ENCODE assay signal across 11 cellular contexts in the genomic region with DNA sequence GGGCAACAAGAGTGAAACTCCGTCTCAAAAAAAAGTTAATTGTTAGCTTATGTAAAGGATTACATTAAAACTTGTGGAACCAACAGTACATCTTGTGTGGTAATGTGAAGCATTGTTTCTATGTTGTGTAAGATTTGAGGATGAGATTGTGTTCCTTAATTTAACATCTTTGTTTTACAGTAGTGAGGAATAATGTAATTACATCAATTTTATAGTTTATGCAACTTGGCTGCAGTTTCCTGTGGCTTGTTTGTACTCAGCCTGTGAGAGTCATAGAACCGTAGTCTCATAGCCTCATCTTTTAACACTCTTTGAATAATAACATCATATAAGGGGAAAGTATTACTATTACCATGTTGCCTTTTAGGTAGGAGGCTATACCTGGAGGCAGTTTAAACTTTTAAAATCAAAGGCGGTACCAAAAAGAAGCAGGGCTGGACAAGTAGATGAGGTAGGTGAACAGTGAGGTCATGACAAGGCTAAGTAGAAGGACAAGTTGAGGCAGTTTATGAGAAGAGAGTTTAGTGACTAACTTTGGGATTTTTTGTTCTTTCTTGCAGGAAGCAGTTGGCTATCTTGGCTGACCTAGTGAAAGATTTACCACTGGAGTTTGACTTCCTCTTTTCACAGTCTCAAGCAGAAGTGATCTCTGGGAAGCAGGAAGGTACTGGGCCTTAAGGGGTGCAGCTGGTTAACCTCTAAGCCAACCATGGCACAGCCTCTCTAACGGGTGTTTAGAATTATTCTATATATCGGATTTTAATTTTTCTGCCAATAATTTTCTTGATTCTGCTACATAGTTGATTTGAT. TPM values are rescaled to one million over a fixed set of nuclear protein-coding genes. Genes with fewer than 3 reads are reported as not detected.
DNase-seq lines count a peak whose midpoint lies in the region; ATAC-seq and TF ChIP-seq lines count a peak whose summit lies in the region.
"Had no signal": no experiment of that assay in that cellular context is flagged by ENCODE, and none has a peak within 500 bp of the region (broad histone marks: within the 10 kb centered on the region; RNA-seq: fewer than 3 reads in every experiment).

No MANE protein-coding gene starts in this region.

- no peak overlapping the region for H3K27ac Mint-ChIP-seq in activated CD4-positive, alpha-beta memory T cell treated with anti-CD3 and anti-CD28 coated beads for 36 hours
- no peak overlapping the region for H3K27ac Mint-ChIP-seq in activated naive CD4-positive, alpha-beta T cell treated with anti-CD3 and anti-CD28 coated beads, Interleukin-2, amount 50 U/mL, for 72 hours
- no peak overlapping the region for H3K27ac Mint-ChIP-seq in activated T-cell treated with anti-CD3 and anti-CD28 coated beads, Interleukin-2, amount 50 U/mL, for 24 hours

- no peak overlapping the region for H3K4me3 ChIP-seq in GM12865 (ENCODE audit: low read depth, low read length)
- H3K4me3 ChIP-seq: dorsolateral prefrontal cortex, SJSA1 had no signal

- peak; percentile 45 for DNase-seq in GM12865 (ENCODE audit: low read depth)
- peak; percentile 98 for DNase-seq in MV-4-11 (lab: John Stamatoyannopoulos, UW)
- peak; percentile 22 for DNase-seq in glomerular visceral epithelial cell (ENCODE audit: extremely low spot score)
- DNase-seq in activated CD4-positive, alpha-beta memory T cell treated with anti-CD3 and anti-CD28 coated beads for 36 hours, result no peak
- no peak for DNase-seq in activated naive CD4-positive, alpha-beta T cell treated with anti-CD3 and anti-CD28 coated beads, Interleukin-2, amount 50 U/mL, for 72 hours (ENCODE audit: low spot score in 2 of 2)
- no peak for DNase-seq in activated T-cell treated with anti-CD3 and anti-CD28 coated beads for 4 hours
- DNase-seq in activated T-cell treated with anti-CD3 and anti-CD28 coated beads, Interleukin-2, amount 50 U/mL, for 24 hours, result no peak
- DNase-seq: dorsolateral prefrontal cortex, posterior cingulate gyrus had no signal

- intact Hi-C loops in activated CD4-positive, alpha-beta memory T cell treated with anti-CD3 and anti-CD28 coated beads for 36 hours (cut with micrococcal nuclease), result no loop called here

- no peak for TF ChIP-seq CTCF in GM12865 (IDR thresholded peaks at IDR 0.05; ENCODE audit: insufficient read depth, low read depth, low read length, missing control alignments)

- CTCF ChIA-PET in activated CD4-positive, alpha-beta memory T cell treated with anti-CD3 and anti-CD28 coated beads for 36 hours (lab: Charles Lee), result no interaction called here

- H3K4me3 Mint-ChIP-seq in activated CD4-positive, alpha-beta memory T cell treated with anti-CD3 and anti-CD28 coated beads for 36 hours, result no peak overlapping the region
- no peak overlapping the region for H3K4me3 Mint-ChIP-seq in activated T-cell treated with anti-CD3 and anti-CD28 coated beads, Interleukin-2, amount 50 U/mL, for 24 hours

- H3K9me3 Mint-ChIP-seq in activated CD4-positive, alpha-beta memory T cell treated with anti-CD3 and anti-CD28 coated beads for 36 hours, result no peaks in the 10 kb centered on the region
- no peaks in the 10 kb centered on the region for H3K9me3 Mint-ChIP-seq in activated naive CD4-positive, alpha-beta T cell treated with anti-CD3 and anti-CD28 coated beads, Interleukin-2, amount 50 U/mL, for 72 hours
- H3K9me3 Mint-ChIP-seq in activated T-cell treated with anti-CD3 and anti-CD28 coated beads, Interleukin-2, amount 50 U/mL, for 24 hours, result no peaks in the 10 kb centered on the region

- H3K36me3 Mint-ChIP-seq in activated CD4-positive, alpha-beta memory T cell treated with anti-CD3 and anti-CD28 coated beads for 36 hours, result peaks cover 7% of the 10 kb centered on the region
- H3K36me3 Mint-ChIP-seq in activated naive CD4-positive, alpha-beta T cell treated with anti-CD3 and anti-CD28 coated beads, Interleukin-2, amount 50 U/mL, for 72 hours, result no peaks in the 10 kb centered on the region
- H3K36me3 Mint-ChIP-seq in activated T-cell treated with anti-CD3 and anti-CD28 coated beads, Interleukin-2, amount 50 U/mL, for 24 hours (ENCODE audit: low read depth), result peaks cover 57% of the 10 kb centered on the region

- ATAC-seq in GM21825 (IDR thresholded peaks at IDR 0.05; ENCODE audit: unreplicated experiment), result peak; percentile 94
- ATAC-seq in activated naive CD4-positive, alpha-beta T cell treated with anti-CD3 and anti-CD28 coated beads, Interleukin-2, amount 50 U/mL, for 72 hours, result no peak

- POLR2A ChIA-PET in activated CD4-positive, alpha-beta memory T cell treated with anti-CD3 and anti-CD28 coated beads for 36 hours (lab: Charles Lee), result no interaction called here

- H3K4me1 Mint-ChIP-seq in activated CD4-positive, alpha-beta memory T cell treated with anti-CD3 and anti-CD28 coated beads for 36 hours (ENCODE audit: low read depth), result no peaks in the 10 kb centered on the region
- peaks cover 6% of the 10 kb centered on the region for H3K4me1 Mint-ChIP-seq in activated T-cell treated with anti-CD3 and anti-CD28 coated beads, Interleukin-2, amount 50 U/mL, for 24 hours (ENCODE audit: low read depth)

- H3K27me3 Mint-ChIP-seq in activated CD4-positive, alpha-beta memory T cell treated with anti-CD3 and anti-CD28 coated beads for 36 hours, result no peaks in the 10 kb centered on the region
- H3K27me3 Mint-ChIP-seq in activated T-cell treated with anti-CD3 and anti-CD28 coated beads, Interleukin-2, amount 50 U/mL, for 24 hours, result no peaks in the 10 kb centered on the region

RNA-seq across cellular contexts. Expression of a gene that starts 26.1 kb away (rescaled TPM):
- total RNA-seq in activated CD4-positive, alpha-beta memory T cell treated with anti-CD3 and anti-CD28 coated beads for 36 hours, result 1 to 10 TPM; 3.0 to 3.3 TPM
- 1 to 10 TPM; 2.9 to 3.3 TPM for total RNA-seq in activated naive CD4-positive, alpha-beta T cell treated with anti-CD3 and anti-CD28 coated beads, Interleukin-2, amount 50 U/mL, for 72 hours

RNA-seq across cellular contexts. Expression of a gene that starts 46.5 kb away (rescaled TPM):
- total RNA-seq in activated CD4-positive, alpha-beta memory T cell treated with anti-CD3 and anti-CD28 coated beads for 36 hours, result 10 to 100 TPM; 31.3 to 31.5 TPM
- total RNA-seq in activated naive CD4-positive, alpha-beta T cell treated with anti-CD3 and anti-CD28 coated beads, Interleukin-2, amount 50 U/mL, for 72 hours, result 10 to 100 TPM; 44.4 to 56.1 TPM

RNA-seq across cellular contexts. Expression of a gene that starts 46.6 kb away (rescaled TPM):
- 10 to 100 TPM; 26.0 to 26.6 TPM for total RNA-seq in activated CD4-positive, alpha-beta memory T cell treated with anti-CD3 and anti-CD28 coated beads for 36 hours
- 10 to 100 TPM; 25.7 to 33.5 TPM for total RNA-seq in activated naive CD4-positive, alpha-beta T cell treated with anti-CD3 and anti-CD28 coated beads, Interleukin-2, amount 50 U/mL, for 72 hours

Comparison
In these comparisons a context has a peak if more than half of its experiments do, and no peak if none do; other contexts are left out.
1. DNase-seq: peak in GM12865 (single experiment), MV-4-11 (single experiment) and glomerular visceral epithelial cell (single experiment); none in activated CD4-positive, alpha-beta memory T cell treated with anti-CD3 and anti-CD28 coated beads for 36 hours (single experiment), activated naive CD4-positive, alpha-beta T cell treated with anti-CD3 and anti-CD28 coated beads, Interleukin-2, amount 50 U/mL, for 72 hours (0 of 2), activated T-cell treated with anti-CD3 and anti-CD28 coated beads for 4 hours (single experiment) and activated T-cell treated with anti-CD3 and anti-CD28 coated beads, Interleukin-2, amount 50 U/mL, for 24 hours (single experiment).